In the genomic region with DNA sequence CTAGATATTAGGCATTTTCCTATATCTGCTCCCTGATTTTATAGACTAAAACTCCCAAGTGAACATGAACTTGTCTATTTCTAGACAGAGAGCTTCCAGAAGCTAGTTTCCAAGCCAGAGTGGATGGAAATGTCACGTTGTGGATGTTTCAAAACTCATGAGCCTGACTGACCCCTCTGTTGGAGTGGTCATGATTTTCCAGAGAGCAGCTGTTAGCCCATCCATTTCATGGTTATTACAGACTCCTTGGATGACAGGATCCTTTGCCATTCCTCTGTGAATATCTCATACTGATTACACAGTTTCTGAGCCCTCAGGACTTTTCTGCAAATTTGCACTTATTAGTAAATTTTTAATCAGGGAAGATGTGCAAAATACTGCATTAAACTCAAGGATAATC, we compare ENCODE assay signal across 23 cellular contexts.
"Had no signal": no experiment of that assay in that cellular context is flagged by ENCODE, and none has a peak within 500 bp of the region (broad histone marks: within the 10 kb centered on the region; RNA-seq: fewer than 3 reads in every experiment).

No MANE protein-coding gene starts in this region.

- DNase-seq: activated B cell treated with CpG ODN at 0.5 μM for 24 hours; activated CD4-positive, alpha-beta T cell treated with anti-CD3 and anti-CD28 coated beads for 48 hours; activated CD4-positive, alpha-beta T cell treated with anti-CD3 and anti-CD28 coated beads, Interleukin-2, amount 50 U/mL, for 1 hour; activated CD4-positive, alpha-beta T cell treated with anti-CD3 and anti-CD28 coated beads, Interleukin-2, amount 50 U/mL, for 48 hours; activated CD8-positive, alpha-beta memory T cell treated with anti-CD3 and anti-CD28 coated beads for 24 hours; activated CD8-positive, alpha-beta T cell treated with anti-CD3 and anti-CD28 coated beads for 36 hours; activated effector memory CD4-positive, alpha-beta T cell treated with Interleukin-2 at 50 U/mL for 16 hours; activated gamma-delta T cell treated with Interleukin-2 at 50 U/mL for 16 hours; activated naive CD4-positive, alpha-beta T cell treated with anti-CD3 and anti-CD28 coated beads, Interleukin-2, amount 50 U/mL, for 16 hours; activated naive CD4-positive, alpha-beta T cell treated with Interleukin-2 at 50 U/mL for 16 hours; activated T-cell treated with anti-CD3 and anti-CD28 coated beads, Interleukin-2, amount 50 U/mL, for 4 hours; amniotic stem cell; anterior cingulate cortex; brain microvascular endothelial cell; dorsolateral prefrontal cortex; effector memory CD4-positive, alpha-beta T cell; endodermal cell; esophagus squamous epithelium; head of caudate nucleus; T-helper 17 cell; T1000; WERI-Rb-1 had no signal

- H3K36me3 ChIP-seq: brain microvascular endothelial cell, esophagus squamous epithelium, WERI-Rb-1 had no signal

- H3K27ac ChIP-seq: brain microvascular endothelial cell, coronary artery, dorsolateral prefrontal cortex, esophagus squamous epithelium, WERI-Rb-1 had no signal

- H3K4me3 ChIP-seq: coronary artery, dorsolateral prefrontal cortex, esophagus squamous epithelium had no signal

- H3K27me3 ChIP-seq: dorsolateral prefrontal cortex had no signal

- H3K4me1 ChIP-seq: esophagus squamous epithelium had no signal
